24 cellular contexts compared by ENCODE assay signal in the genomic region with DNA sequence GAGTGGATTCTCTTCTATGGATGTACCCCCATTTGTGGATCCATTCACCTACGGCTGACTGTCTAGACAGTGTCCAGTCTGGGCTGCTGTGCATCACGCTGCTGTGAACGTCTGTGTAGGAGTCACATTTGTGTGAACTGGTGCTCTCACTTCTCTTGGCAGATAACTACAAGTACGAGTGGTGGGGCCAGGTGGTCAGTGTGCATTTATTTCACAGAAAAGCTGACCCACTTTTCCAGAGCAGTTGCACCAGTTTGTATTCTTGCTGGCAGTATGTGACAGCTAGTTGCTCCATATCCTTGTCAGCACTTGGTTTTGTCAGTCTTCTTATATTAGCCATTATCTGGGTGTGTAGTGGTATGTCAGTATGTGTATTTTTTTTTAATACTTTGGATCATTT. TPM values are rescaled to one million over a fixed set of nuclear protein-coding genes. Genes with fewer than 3 reads are reported as not detected.
DNase-seq lines count a peak whose midpoint lies in the region; ATAC-seq, FAIRE-seq and TF ChIP-seq lines count a peak whose summit lies in the region.
"Had no signal": no experiment of that assay in that cellular context is flagged by ENCODE, and none has a peak within 500 bp of the region (broad histone marks: within the 10 kb centered on the region; RNA-seq: fewer than 3 reads in every experiment).

No MANE protein-coding gene starts in this region.

- 94% methylated on average over 4 of the region's 4 CpGs for WGBS in A549 (ENCODE audit: missing lambda C conversion rate)
- WGBS in smooth muscle cell (ENCODE audit: low lambda C conversion rate): 89% methylated on average over 4 of the region's 4 CpGs

- no peaks in the 10 kb centered on the region for H3K27me3 Mint-ChIP-seq in CD4-positive, alpha-beta T cell
- no peaks in the 10 kb centered on the region for H3K27me3 Mint-ChIP-seq in central memory CD8-positive, alpha-beta T cell
- H3K27me3 Mint-ChIP-seq: activated CD8-positive, alpha-beta T cell treated with anti-CD3 and anti-CD28 coated beads for 36 hours; stimulated activated naive CD8-positive, alpha-beta T cell treated with anti-CD3 and anti-CD28 coated beads, Interleukin-15, Interleukin-2, amounts not matched to agents 100 ng/mL and 50 ng/mL, for 24 hours; T-helper 17 cell had no signal

- H3K27ac ChIP-seq in A549 (no peak overlapping the region), neutrophil (peak overlapping the region; percentile 87), colonic mucosa (no peak overlapping the region), smooth muscle cell (ENCODE audit: low read depth) (no peak overlapping the region)
- H3K27ac ChIP-seq in CD4-positive, alpha-beta T cell (ENCODE audit: low read depth, low read length): no peak overlapping the region
- H3K27ac ChIP-seq: brain microvascular endothelial cell had no signal

- H3K9me3 Mint-ChIP-seq in CD4-positive, alpha-beta T cell: no peaks in the 10 kb centered on the region
- H3K9me3 Mint-ChIP-seq in central memory CD8-positive, alpha-beta T cell: no peaks in the 10 kb centered on the region
- H3K9me3 Mint-ChIP-seq: activated CD8-positive, alpha-beta T cell treated with anti-CD3 and anti-CD28 coated beads for 36 hours; GM23338; stimulated activated naive CD8-positive, alpha-beta T cell treated with anti-CD3 and anti-CD28 coated beads, Interleukin-15, Interleukin-2, amounts not matched to agents 100 ng/mL and 50 ng/mL, for 24 hours had no signal

- no peak for DNase-seq in A549 (ENCODE audit: low read depth in 1 of 2, low spot score in 1 of 2)
- no peak for DNase-seq in CD4-positive, alpha-beta T cell
- DNase-seq in central memory CD8-positive, alpha-beta T cell (ENCODE audit: low spot score in 2 of 2): no peak
- DNase-seq in colonic mucosa: no peak
- DNase-seq in smooth muscle cell (lab: John Stamatoyannopoulos, UW; ENCODE audit: unreplicated experiment): no peak
- DNase-seq in DMS114 treated with DMSO at 0.1 percent for 48 hours (lab: John Stamatoyannopoulos, UW; ENCODE audit: unreplicated experiment): no peak
- DNase-seq: activated CD4-positive, alpha-beta T cell treated with anti-CD3 and anti-CD28 coated beads for 1 hour; activated gamma-delta T cell treated with Interleukin-2 at 50 U/mL for 16 hours; brain microvascular endothelial cell; EL; foreskin fibroblast; NCI-H1048; NCI-H1694; NCI-H446 treated with DMSO at 0.1 percent for 48 hours; T-helper 17 cell had no signal

- H3K4me3 ChIP-seq in A549 (no peak overlapping the region), neutrophil (ENCODE audit: low read depth in 1 of 2, low read length in 1 of 2) (no peak overlapping the region), colonic mucosa (no peak overlapping the region), smooth muscle cell (no peak overlapping the region)
- H3K4me3 ChIP-seq: GM23338, mucosa of descending colon, prostate gland, sigmoid colon, tibial artery had no signal

- H3K4me1 Mint-ChIP-seq in CD4-positive, alpha-beta T cell (ENCODE audit: low read depth): peaks cover 49% of the 10 kb centered on the region
- H3K4me1 Mint-ChIP-seq in central memory CD8-positive, alpha-beta T cell: peaks cover 40% of the 10 kb centered on the region

- TF ChIP-seq CTCF in A549 (IDR thresholded peaks at IDR 0.05) (no peak), neutrophil (IDR thresholded peaks at IDR 0.05) (no peak), colonic mucosa (IDR thresholded peaks at IDR 0.05) (no peak), smooth muscle cell (IDR thresholded peaks at IDR 0.05; ENCODE audit: borderline replicate concordance, insufficient read depth, poor library complexity, severe bottlenecking) (no peak)
- TF ChIP-seq CTCF in CD4-positive, alpha-beta T cell (IDR thresholded peaks at IDR 0.05): no peak

- peak overlapping the region; percentile 25 for H3K27ac Mint-ChIP-seq in CD4-positive, alpha-beta T cell
- peak overlapping the region; percentile 23 for H3K27ac Mint-ChIP-seq in central memory CD8-positive, alpha-beta T cell (ENCODE audit: low read depth)
- H3K27ac Mint-ChIP-seq: GM23338; stimulated activated naive CD8-positive, alpha-beta T cell treated with anti-CD3 and anti-CD28 coated beads, Interleukin-15, Interleukin-2, amounts not matched to agents 100 ng/mL and 50 ng/mL, for 24 hours; T-helper 17 cell had no signal

- H3K36me3 Mint-ChIP-seq in CD4-positive, alpha-beta T cell (ENCODE audit: low read depth): no peaks in the 10 kb centered on the region
- H3K36me3 Mint-ChIP-seq in central memory CD8-positive, alpha-beta T cell (ENCODE audit: insufficient read depth): no peaks in the 10 kb centered on the region

- H3K36me3 ChIP-seq in neutrophil: no peaks in the 10 kb centered on the region
- H3K36me3 ChIP-seq in colonic mucosa: no peaks in the 10 kb centered on the region
- no peaks in the 10 kb centered on the region for H3K36me3 ChIP-seq in smooth muscle cell (ENCODE audit: low read depth)
- H3K36me3 ChIP-seq: brain microvascular endothelial cell, prostate gland, sigmoid colon, tibial artery had no signal

- H3F3A ChIP-seq in smooth muscle cell (ENCODE audit: low read depth): peaks cover 3% of the 10 kb centered on the region

- ATAC-seq in A549: no peak
- no peak for ATAC-seq in CD4-positive, alpha-beta T cell (ENCODE audit: poor library complexity)
- ATAC-seq in central memory CD8-positive, alpha-beta T cell (replicated peaks; ENCODE audit: extremely low read depth, poor library complexity, severe bottlenecking): no peak
- ATAC-seq: activated CD8-positive, alpha-beta T cell treated with anti-CD3 and anti-CD28 coated beads for 36 hours; GM23338; T-helper 17 cell had no signal

- peaks cover 99% of the 10 kb centered on the region for H3K79me2 ChIP-seq in smooth muscle cell (ENCODE audit: low read depth)

- H3K4me2 ChIP-seq in A549: no peak overlapping the region
- no peak overlapping the region for H3K4me2 ChIP-seq in smooth muscle cell
- H3K4me2 ChIP-seq: GM23338 had no signal

- H4K20me1 ChIP-seq in smooth muscle cell (ENCODE audit: low read depth): peaks cover 100% of the 10 kb centered on the region

- FAIRE-seq in A549 (lab: Jason Lieb, UNC): no peak
- FAIRE-seq: GM12891 had no signal

- no peaks in the 10 kb centered on the region for H3K27me3 ChIP-seq in CD4-positive, alpha-beta T cell (ENCODE audit: control insufficient read depth, insufficient read depth, low read length)
- H3K27me3 ChIP-seq in neutrophil (no peaks in the 10 kb centered on the region), colonic mucosa (no peaks in the 10 kb centered on the region), smooth muscle cell (ENCODE audit: low read depth) (no peaks in the 10 kb centered on the region)
- H3K27me3 ChIP-seq: brain microvascular endothelial cell, sigmoid colon, tibial artery had no signal

- no peak for TF ChIP-seq EP300 in A549 (IDR thresholded peaks at IDR 0.05)

- POLR2A ChIA-PET in A549 (lab: Yijun Ruan, JAX): no interaction called here
- POLR2A ChIA-PET in CD4-positive, alpha-beta T cell (lab: Charles Lee): no interaction called here

- H2AFZ ChIP-seq in smooth muscle cell (ENCODE audit: low read depth): no peak overlapping the region
- H2AFZ ChIP-seq: GM23338 had no signal

- H3K9ac ChIP-seq in colonic mucosa (ENCODE audit: low read depth in 2 of 2, low read length in 2 of 2) (no peak overlapping the region), smooth muscle cell (ENCODE audit: low read depth) (no peak overlapping the region)

- no peak for TF ChIP-seq POLR2A in A549 (IDR thresholded peaks at IDR 0.05; ENCODE audit: low read length)

- CTCF ChIA-PET in A549 (lab: Yijun Ruan, JAX): interaction anchor here (0.6 to 5.2 kb wide), 7 partner anchors 10 to 59 kb away, joined by 3 to 26 read pairs (median 3); no protein-coding TSS in a partner anchor
- CTCF ChIA-PET in CD4-positive, alpha-beta T cell (lab: Charles Lee): no interaction called here

- TF ChIP-seq RAD21 in A549 (conservative IDR thresholded peaks at IDR 0.05 in 1 of 2, IDR thresholded peaks at IDR 0.05 in 1 of 2): no peak

- H3K4me1 ChIP-seq in A549 (peaks cover 20% of the 10 kb centered on the region), neutrophil (ENCODE audit: control insufficient read depth in 1 of 2, insufficient read depth in 1 of 2, low read depth in 1 of 2, low read length in 1 of 2) (peaks cover 33 to 36% of the 10 kb centered on the region in 2 experiments), colonic mucosa (peaks cover 20% of the 10 kb centered on the region), smooth muscle cell (ENCODE audit: low read depth) (no peaks in the 10 kb centered on the region)

- H3K9me3 ChIP-seq in A549 (no peaks in the 10 kb centered on the region), neutrophil (no peaks in the 10 kb centered on the region), colonic mucosa (no peaks in the 10 kb centered on the region), smooth muscle cell (replicated peaks; ENCODE audit: low read depth) (no peaks in the 10 kb centered on the region)
- H3K9me3 ChIP-seq in CD4-positive, alpha-beta T cell (ENCODE audit: control insufficient read depth, low read length): no peaks in the 10 kb centered on the region
- H3K9me3 ChIP-seq: mucosa of descending colon, prostate gland, sigmoid colon, tibial artery had no signal

- intact Hi-C loops in CD4-positive, alpha-beta T cell (cut with DNase I, micrococcal nuclease): no loop called here
- intact Hi-C loops in colonic mucosa (cut with DNase I): no loop called here

- no peak overlapping the region for H3K4me3 Mint-ChIP-seq in CD4-positive, alpha-beta T cell
- no peak overlapping the region for H3K4me3 Mint-ChIP-seq in central memory CD8-positive, alpha-beta T cell
- H3K4me3 Mint-ChIP-seq: activated CD8-positive, alpha-beta T cell treated with anti-CD3 and anti-CD28 coated beads for 36 hours; GM23338; stimulated activated naive CD8-positive, alpha-beta T cell treated with anti-CD3 and anti-CD28 coated beads, Interleukin-15, Interleukin-2, amounts not matched to agents 100 ng/mL and 50 ng/mL, for 24 hours; T-helper 17 cell had no signal

TF ChIP-seq in A549, 52 proteins besides CTCF, POLR2A, EP300 and RAD21 (continues in another document):
- TF ChIP-seq GATA3 (IDR thresholded peaks at IDR 0.05; ENCODE audit: borderline replicate concordance): no peak
- TF ChIP-seq, protein P1, sequence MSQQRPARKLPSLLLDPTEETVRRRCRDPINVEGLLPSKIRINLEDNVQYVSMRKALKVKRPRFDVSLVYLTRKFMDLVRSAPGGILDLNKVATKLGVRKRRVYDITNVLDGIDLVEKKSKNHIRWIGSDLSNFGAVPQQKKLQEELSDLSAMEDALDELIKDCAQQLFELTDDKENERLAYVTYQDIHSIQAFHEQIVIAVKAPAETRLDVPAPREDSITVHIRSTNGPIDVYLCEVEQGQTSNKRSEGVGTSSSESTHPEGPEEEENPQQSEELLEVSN (IDR thresholded peaks at IDR 0.05; ENCODE audit: borderline replicate concordance, low read depth): no peak

RNA-seq across cellular contexts. Expression of a gene that starts 28.4 kb away (rescaled TPM):
- polyA plus RNA-seq in A549 (2011; rRNA removed): 34.8 and 35.9 TPM in 2 replicates
- polyA plus RNA-seq in A549 (2012; cell fraction: cytosol; rRNA removed): 32.8 and 42.8 TPM in 2 replicates
- 49.2 and 51.8 TPM in 2 replicates for polyA plus RNA-seq in A549 (2012; cell fraction: nucleus; rRNA removed)
- polyA plus RNA-seq in A549 (2017; fragmentation: RNase III; extraction: RNeasy Plus Mini Kit Qiagen cat#74134 plus additional on column Dnase treatment): 37.5 to 39.2 TPM (median 38.2 TPM) in 3 replicates
- polyA minus RNA-seq in A549 (2011; rRNA and poly(A)+ RNA removed): 78.5 and 90.0 TPM in 2 replicates
- total RNA-seq in CD4-positive, alpha-beta T cell: 10 to 100 TPM; 32.5 to 33.7 TPM
- total RNA-seq in colonic mucosa: 10 to 100 TPM; 34.8 to 44.5 TPM
- total RNA-seq in smooth muscle cell: 27.1 and 27.3 TPM in 2 replicates
- polyA plus RNA-seq in smooth muscle cell: 25.9 and 39.3 TPM in 2 replicates
